Comparison of ENCODE assay signal across 9 cellular contexts in the genomic region with DNA sequence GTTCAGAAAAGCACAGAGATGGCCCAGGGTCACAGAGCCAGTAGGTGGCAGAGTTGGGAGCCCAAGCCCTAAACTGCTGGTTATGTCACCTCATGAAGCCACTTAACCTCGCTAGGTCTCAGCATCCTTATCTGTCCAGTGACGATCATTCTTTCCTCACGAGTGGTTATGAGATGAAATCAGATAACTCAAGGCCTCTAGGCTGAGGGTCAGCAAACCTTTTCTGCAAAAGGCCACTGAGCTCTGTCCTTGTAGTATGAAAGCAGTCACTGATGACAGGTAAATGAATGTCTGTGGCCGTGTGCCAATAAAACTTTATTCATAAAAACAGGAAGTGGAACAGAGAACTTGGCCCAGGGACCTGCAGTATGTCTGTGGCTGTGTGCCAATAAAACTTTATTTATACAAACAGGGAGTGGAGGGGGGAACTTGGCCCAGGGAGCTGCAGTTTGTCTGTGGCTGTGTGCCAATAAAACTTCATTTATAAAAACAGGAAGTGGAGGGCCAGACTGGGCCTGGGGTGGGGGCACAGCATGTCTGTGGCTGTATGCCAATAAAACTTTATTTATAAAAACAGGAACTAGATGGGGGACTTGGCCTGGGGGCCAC.
DNase-seq lines count a peak whose midpoint lies in the region; ATAC-seq, FAIRE-seq and TF ChIP-seq lines count a peak whose summit lies in the region.
"Had no signal": no experiment of that assay in that cellular context is flagged by ENCODE, and none has a peak within 500 bp of the region (broad histone marks: within the 10 kb centered on the region; RNA-seq: fewer than 3 reads in every experiment).

No MANE protein-coding gene starts in this region.

- WGBS in SK-N-SH (ENCODE audit: low lambda C conversion rate) = 65% methylated on average over 4 of the region's 4 CpGs
- 91% methylated on average over 4 of the region's 4 CpGs; no CpG with 5 or more reads in 1 of the 2 experiments for WGBS in H1 (ENCODE audit: extremely low coverage in 1 of 2, insufficient coverage in 1 of 2, insufficient read length in 1 of 2, insufficient replicate concordance in 2 of 2, low coverage in 1 of 2, low lambda C conversion rate in 2 of 2, missing lambda C conversion rate in 1 of 2), 2 experiments

- H3K27me3 ChIP-seq in SK-N-SH (ENCODE audit: insufficient read depth) (no peaks in the 10 kb centered on the region), H1 (replicated peaks in 1 of 4; ENCODE audit: control insufficient read depth in 3 of 4, extremely low read depth in 1 of 4, insufficient read depth in 3 of 4, low read length in 3 of 4) (no peaks in the 10 kb centered on the region), subcutaneous abdominal adipose tissue (ENCODE audit: control insufficient read depth in 5 of 5, insufficient read depth in 4 of 5, low read length in 5 of 5) (peaks cover 0 to under 1% (median 0%) of the 10 kb centered on the region in 5 donors)

- TF ChIP-seq CTCF in SK-N-SH (IDR thresholded peaks at IDR 0.05) = no peak
- peak in 1 of 3 experiments; percentile 25; a peak in 1 of 4 replicates for TF ChIP-seq CTCF in H1 (IDR thresholded peaks at IDR 0.05; ENCODE audit: control extremely low read depth in 1 of 3, insufficient read depth in 1 of 3, low read depth in 1 of 3, low read length in 3 of 3)

- H3K9ac ChIP-seq in SK-N-SH (no peak overlapping the region), H1 (replicated peaks in 1 of 4; ENCODE audit: extremely low read depth in 1 of 4, low read depth in 3 of 4, low read length in 3 of 4) (no peak overlapping the region), subcutaneous abdominal adipose tissue (ENCODE audit: low read length in 5 of 5) (no peak overlapping the region)

- no peak for ATAC-seq in SK-N-SH treated with all-trans-retinoic acid at 6 μM for 48 hours
- ATAC-seq in HG03439 (IDR thresholded peaks at IDR 0.05; ENCODE audit: unreplicated experiment) = no peak

- no peak overlapping the region for H3K23ac ChIP-seq in H1 (ENCODE audit: insufficient read length)

- no peak for TF ChIP-seq POLR2A in H1 (IDR thresholded peaks at IDR 0.05; ENCODE audit: control extremely low read depth in 1 of 2, low read depth in 2 of 2, low read length in 2 of 2)

- H3K79me1 ChIP-seq in H1 (ENCODE audit: low read depth, low read length) = no peaks in the 10 kb centered on the region; the same call in 1 of the 2 replicates

- H4K20me1 ChIP-seq in SK-N-SH (ENCODE audit: insufficient read depth) (no peaks in the 10 kb centered on the region), H1 (replicated peaks in 1 of 2; ENCODE audit: control insufficient read depth in 1 of 2, insufficient read depth in 2 of 2, low read length in 2 of 2) (no peaks in the 10 kb centered on the region)

- H3K4me3 ChIP-seq in SK-N-SH (ENCODE audit: low read depth in 2 of 2, low read length in 1 of 2) = no peak overlapping the region
- H3K4me3 ChIP-seq in H1 (ENCODE audit: extremely low read depth in 1 of 4, insufficient read depth in 2 of 4, low read depth in 3 of 4, low read length in 4 of 4) = no peak overlapping the region
- H3K4me3 ChIP-seq in subcutaneous abdominal adipose tissue (ENCODE audit: low read depth in 1 of 5, low read length in 5 of 5) = peak overlapping the region in 1 of 5 donors; percentile 9

- H3K4me1 ChIP-seq in SK-N-SH (ENCODE audit: control insufficient read depth in 1 of 2, insufficient read depth in 2 of 2, low read depth in 1 of 2, low read length in 1 of 2) (peaks cover 4 to 5% of the 10 kb centered on the region in 2 experiments; a peak in 2 of 4 replicates), H1 (replicated peaks in 1 of 4; ENCODE audit: control insufficient read depth in 3 of 4, insufficient read depth in 4 of 4, low read length in 3 of 4) (no peaks in the 10 kb centered on the region), subcutaneous abdominal adipose tissue (ENCODE audit: control insufficient read depth in 5 of 5, insufficient read depth in 5 of 5, low read length in 5 of 5) (peaks cover 8 to 50% (median 38%) of the 10 kb centered on the region in 5 donors)

- H3K9me3 ChIP-seq in SK-N-SH = 0 out of 2 replicates have a peak, but pooled peaks cover 4% of the 10 kb centered on the region
- H3K9me3 ChIP-seq in H1 (ENCODE audit: insufficient read depth in 2 of 2, low read depth in 1 of 2, low read length in 1 of 2) = peaks cover 5 to 9% of the 10 kb centered on the region in 2 experiments; a peak in 3 of 4 replicates
- H3K9me3 ChIP-seq in subcutaneous abdominal adipose tissue (ENCODE audit: control insufficient read depth in 5 of 5, low read length in 5 of 5) = peaks cover 0 to 16% (median 8%) of the 10 kb centered on the region in 5 donors

- H3K27ac ChIP-seq in SK-N-SH (ENCODE audit: low read depth in 2 of 2, low read length in 1 of 2) (no peak overlapping the region), H1 (ENCODE audit: low read depth, low read length) (no peak overlapping the region), subcutaneous abdominal adipose tissue (ENCODE audit: low read depth, low read length) (peak overlapping the region; percentile 1)

- FAIRE-seq in H1 (lab: Jason Lieb, UNC) = no peak

- H3K79me2 ChIP-seq in SK-N-SH (ENCODE audit: insufficient read depth) (no peaks in the 10 kb centered on the region), H1 (ENCODE audit: control insufficient read depth in 1 of 2, insufficient read depth in 2 of 2, low read length in 2 of 2) (no peaks in the 10 kb centered on the region)

- TF ChIP-seq EP300 in SK-N-SH (IDR thresholded peaks at IDR 0.05; ENCODE audit: borderline replicate concordance in 1 of 2, low read depth in 1 of 2, low read length in 1 of 2) = no peak
- no peak for TF ChIP-seq EP300 in H1 (IDR thresholded peaks at IDR 0.05; ENCODE audit: borderline replicate concordance in 1 of 2, low read depth in 2 of 2, low read length in 2 of 2)

- no peak overlapping the region for H4K5ac ChIP-seq in H1 (ENCODE audit: insufficient read length, low read depth, low read length)

- H3K56ac ChIP-seq in H1 (replicated peaks; ENCODE audit: insufficient read length, low read depth, low read length) = no peak overlapping the region

- DNase-seq in SK-N-SH = no peak
- DNase-seq in OCI-M1 (lab: John Stamatoyannopoulos, UW) = peak; percentile 65
- DNase-seq in H1 (ENCODE audit: low read depth in 1 of 2, low spot score in 2 of 2) = no peak
- DNase-seq in D341Med (ENCODE audit: low spot score) = no peak
- DNase-seq in effector CD8-positive, alpha-beta T cell (lab: John Stamatoyannopoulos, UW) = no peak
- DNase-seq: activated T-cell treated with anti-CD3 and anti-CD28 coated beads, Interleukin-2, amount 50 U/mL, for 48 hours had no signal

- TF ChIP-seq RAD21 in SK-N-SH (IDR thresholded peaks at IDR 0.05; ENCODE audit: low read length) (no peak), H1 (IDR thresholded peaks at IDR 0.05 in 1 of 2, conservative IDR thresholded peaks at IDR 0.05 in 1 of 2; ENCODE audit: low read depth in 2 of 2, low read length in 2 of 2) (no peak)

- H4K8ac ChIP-seq in H1 (ENCODE audit: extremely low read depth, insufficient read depth, low read length) = no peak overlapping the region

- H2BK20ac ChIP-seq in H1 (ENCODE audit: low read length) = no peak overlapping the region

- CTCF ChIA-PET in SK-N-SH (lab: Yijun Ruan, JAX) = interaction anchor here (1.3 kb wide), 1 partner anchor 17 kb away, joined by 7 read pairs; no protein-coding TSS in a partner anchor
- CTCF ChIA-PET in H1 (lab: Charles Lee; ENCODE audit: partially characterized antibody) = interaction anchor here (0.6 to 3.1 kb wide), 5 partner anchors 9 to 79 kb away, joined by 3 to 17 read pairs (median 5); no protein-coding TSS in a partner anchor

- H3K9me2 ChIP-seq in SK-N-SH = no peaks in the 10 kb centered on the region

- no peak overlapping the region for H2BK120ac ChIP-seq in H1 (replicated peaks; ENCODE audit: low read depth, low read length)

- H4K91ac ChIP-seq in H1 (replicated peaks; ENCODE audit: insufficient read length, low read length) = no peak overlapping the region

- H3K4me2 ChIP-seq in SK-N-SH (no peak overlapping the region), H1 (ENCODE audit: insufficient read depth in 1 of 2, low read depth in 2 of 2, low read length in 2 of 2) (no peak overlapping the region)

- H2BK5ac ChIP-seq in H1 (ENCODE audit: low read depth, low read length) = no peak overlapping the region

- H2AFZ ChIP-seq in SK-N-SH (ENCODE audit: low read depth) (no peak overlapping the region), H1 (ENCODE audit: low read length) (no peak overlapping the region)

- H3F3A ChIP-seq in SK-N-SH (replicated peaks; ENCODE audit: insufficient read depth) = peaks cover 7% of the 10 kb centered on the region

- H3K18ac ChIP-seq in H1 (ENCODE audit: extremely low read depth, low read length) = no peak overlapping the region

- H3K4ac ChIP-seq in H1 (replicated peaks; ENCODE audit: insufficient read length, low read depth, low read length) = no peak overlapping the region

- H3K23me2 ChIP-seq in H1 (ENCODE audit: low read depth, low read length) = no peaks in the 10 kb centered on the region

- H3K36me3 ChIP-seq in SK-N-SH (replicated peaks in 1 of 2; ENCODE audit: control insufficient read depth in 1 of 2, insufficient read depth in 2 of 2, low read length in 1 of 2) (no peaks in the 10 kb centered on the region), H1 (ENCODE audit: control insufficient read depth in 2 of 4, insufficient read depth in 4 of 4, low read length in 3 of 4) (no peaks in the 10 kb centered on the region), subcutaneous abdominal adipose tissue (ENCODE audit: control insufficient read depth in 5 of 5, insufficient read depth in 5 of 5, low read length in 5 of 5) (no peaks in the 10 kb centered on the region)

- H2BK15ac ChIP-seq in H1 (ENCODE audit: low read length) = no peak overlapping the region

- no peak overlapping the region for H2AK5ac ChIP-seq in H1 (ENCODE audit: low read depth, low read length)

- H3K14ac ChIP-seq in H1 (ENCODE audit: insufficient read length) = no peak overlapping the region

- no peak overlapping the region for H2BK12ac ChIP-seq in H1 (ENCODE audit: low read depth, low read length)

- POLR2A ChIA-PET in SK-N-SH (lab: Yijun Ruan, JAX) (interaction anchor here (0.6 kb wide), 1 partner anchor 121 kb away, joined by 4 read pairs; no protein-coding TSS in a partner anchor), H1 (lab: Charles Lee; ENCODE audit: partially characterized antibody) (interaction anchor here (1.7 kb wide), 1 partner anchor 155 kb away, joined by 4 read pairs; the partner anchor contains the start of gene GADD45B)

TF ChIP-seq in SK-N-SH, 30 proteins besides CTCF, POLR2A, EP300 and RAD21 (continues in another document):
- TF ChIP-seq ELF1 (IDR thresholded peaks at IDR 0.05) = peak; percentile 29; the same call in 1 of the 2 replicates

TF ChIP-seq in SK-N-SH treated with all-trans-retinoic acid at 6 μM for 48 hours, 23 proteins besides CTCF, POLR2A, EP300 and RAD21 (continues in another document):
- TF ChIP-seq CSDC2 (CRISPR knock-in tag; IDR thresholded peaks at IDR 0.05) = no peak
- TF ChIP-seq ZNF70 (CRISPR knock-in tag; IDR thresholded peaks at IDR 0.05) = no peak
- TF ChIP-seq ESRRG (CRISPR knock-in tag; IDR thresholded peaks at IDR 0.05) = no peak
- no peak for TF ChIP-seq BACH2 (CRISPR knock-in tag; IDR thresholded peaks at IDR 0.05; ENCODE audit: borderline replicate concordance)

TF ChIP-seq in H1, 55 proteins besides CTCF, POLR2A, EP300 and RAD21 (continues in another document):
- TF ChIP-seq KDM4A (IDR thresholded peaks at IDR 0.05; ENCODE audit: low read depth, low read length, severe bottlenecking) (no peak), FOSL1 (IDR thresholded peaks at IDR 0.05; ENCODE audit: insufficient read depth, low read depth, low read length) (no peak)
